1 cellular context compared by ENCODE assay signal in the genomic region with DNA sequence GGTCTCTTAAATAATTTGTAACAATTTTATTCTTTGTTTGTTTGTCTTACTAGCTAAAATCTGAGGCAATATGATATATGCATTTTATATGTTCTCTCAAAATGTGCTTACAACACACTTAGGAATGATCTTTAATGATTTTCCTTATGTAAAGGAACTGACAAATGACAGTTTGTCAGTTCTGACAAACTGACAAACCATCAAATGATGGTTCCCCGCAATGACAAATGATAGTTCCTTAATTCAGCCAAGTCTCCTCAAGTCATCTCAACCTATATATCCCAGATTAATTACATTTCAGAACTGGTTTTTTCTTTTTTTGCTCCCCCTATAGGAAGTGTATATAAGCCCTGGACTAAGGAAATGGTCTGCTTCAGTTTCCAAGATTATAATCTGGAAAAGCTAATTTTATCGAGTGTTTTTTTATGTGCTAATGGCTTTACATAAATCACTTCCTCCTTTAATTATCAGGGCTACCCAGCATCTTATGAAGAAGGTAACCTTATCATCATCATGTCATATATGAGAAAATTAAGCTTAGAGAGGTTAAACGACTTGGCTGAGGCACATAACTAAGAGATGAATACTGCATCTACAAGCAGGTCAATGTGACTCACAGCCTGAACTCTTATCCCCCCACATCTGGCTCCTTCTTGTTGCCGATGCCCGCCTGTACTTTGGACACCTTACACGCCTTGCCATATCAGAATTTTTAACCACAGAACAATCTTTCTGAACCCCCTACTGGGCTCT.
TF ChIP-seq lines count a peak whose summit lies in the region.

No MANE protein-coding gene starts in this region.

TF ChIP-seq in K562, 482 proteins besides CTCF, POLR2A, EP300 and RAD21 (continued from another document):
- TF ChIP-seq, protein P1, sequence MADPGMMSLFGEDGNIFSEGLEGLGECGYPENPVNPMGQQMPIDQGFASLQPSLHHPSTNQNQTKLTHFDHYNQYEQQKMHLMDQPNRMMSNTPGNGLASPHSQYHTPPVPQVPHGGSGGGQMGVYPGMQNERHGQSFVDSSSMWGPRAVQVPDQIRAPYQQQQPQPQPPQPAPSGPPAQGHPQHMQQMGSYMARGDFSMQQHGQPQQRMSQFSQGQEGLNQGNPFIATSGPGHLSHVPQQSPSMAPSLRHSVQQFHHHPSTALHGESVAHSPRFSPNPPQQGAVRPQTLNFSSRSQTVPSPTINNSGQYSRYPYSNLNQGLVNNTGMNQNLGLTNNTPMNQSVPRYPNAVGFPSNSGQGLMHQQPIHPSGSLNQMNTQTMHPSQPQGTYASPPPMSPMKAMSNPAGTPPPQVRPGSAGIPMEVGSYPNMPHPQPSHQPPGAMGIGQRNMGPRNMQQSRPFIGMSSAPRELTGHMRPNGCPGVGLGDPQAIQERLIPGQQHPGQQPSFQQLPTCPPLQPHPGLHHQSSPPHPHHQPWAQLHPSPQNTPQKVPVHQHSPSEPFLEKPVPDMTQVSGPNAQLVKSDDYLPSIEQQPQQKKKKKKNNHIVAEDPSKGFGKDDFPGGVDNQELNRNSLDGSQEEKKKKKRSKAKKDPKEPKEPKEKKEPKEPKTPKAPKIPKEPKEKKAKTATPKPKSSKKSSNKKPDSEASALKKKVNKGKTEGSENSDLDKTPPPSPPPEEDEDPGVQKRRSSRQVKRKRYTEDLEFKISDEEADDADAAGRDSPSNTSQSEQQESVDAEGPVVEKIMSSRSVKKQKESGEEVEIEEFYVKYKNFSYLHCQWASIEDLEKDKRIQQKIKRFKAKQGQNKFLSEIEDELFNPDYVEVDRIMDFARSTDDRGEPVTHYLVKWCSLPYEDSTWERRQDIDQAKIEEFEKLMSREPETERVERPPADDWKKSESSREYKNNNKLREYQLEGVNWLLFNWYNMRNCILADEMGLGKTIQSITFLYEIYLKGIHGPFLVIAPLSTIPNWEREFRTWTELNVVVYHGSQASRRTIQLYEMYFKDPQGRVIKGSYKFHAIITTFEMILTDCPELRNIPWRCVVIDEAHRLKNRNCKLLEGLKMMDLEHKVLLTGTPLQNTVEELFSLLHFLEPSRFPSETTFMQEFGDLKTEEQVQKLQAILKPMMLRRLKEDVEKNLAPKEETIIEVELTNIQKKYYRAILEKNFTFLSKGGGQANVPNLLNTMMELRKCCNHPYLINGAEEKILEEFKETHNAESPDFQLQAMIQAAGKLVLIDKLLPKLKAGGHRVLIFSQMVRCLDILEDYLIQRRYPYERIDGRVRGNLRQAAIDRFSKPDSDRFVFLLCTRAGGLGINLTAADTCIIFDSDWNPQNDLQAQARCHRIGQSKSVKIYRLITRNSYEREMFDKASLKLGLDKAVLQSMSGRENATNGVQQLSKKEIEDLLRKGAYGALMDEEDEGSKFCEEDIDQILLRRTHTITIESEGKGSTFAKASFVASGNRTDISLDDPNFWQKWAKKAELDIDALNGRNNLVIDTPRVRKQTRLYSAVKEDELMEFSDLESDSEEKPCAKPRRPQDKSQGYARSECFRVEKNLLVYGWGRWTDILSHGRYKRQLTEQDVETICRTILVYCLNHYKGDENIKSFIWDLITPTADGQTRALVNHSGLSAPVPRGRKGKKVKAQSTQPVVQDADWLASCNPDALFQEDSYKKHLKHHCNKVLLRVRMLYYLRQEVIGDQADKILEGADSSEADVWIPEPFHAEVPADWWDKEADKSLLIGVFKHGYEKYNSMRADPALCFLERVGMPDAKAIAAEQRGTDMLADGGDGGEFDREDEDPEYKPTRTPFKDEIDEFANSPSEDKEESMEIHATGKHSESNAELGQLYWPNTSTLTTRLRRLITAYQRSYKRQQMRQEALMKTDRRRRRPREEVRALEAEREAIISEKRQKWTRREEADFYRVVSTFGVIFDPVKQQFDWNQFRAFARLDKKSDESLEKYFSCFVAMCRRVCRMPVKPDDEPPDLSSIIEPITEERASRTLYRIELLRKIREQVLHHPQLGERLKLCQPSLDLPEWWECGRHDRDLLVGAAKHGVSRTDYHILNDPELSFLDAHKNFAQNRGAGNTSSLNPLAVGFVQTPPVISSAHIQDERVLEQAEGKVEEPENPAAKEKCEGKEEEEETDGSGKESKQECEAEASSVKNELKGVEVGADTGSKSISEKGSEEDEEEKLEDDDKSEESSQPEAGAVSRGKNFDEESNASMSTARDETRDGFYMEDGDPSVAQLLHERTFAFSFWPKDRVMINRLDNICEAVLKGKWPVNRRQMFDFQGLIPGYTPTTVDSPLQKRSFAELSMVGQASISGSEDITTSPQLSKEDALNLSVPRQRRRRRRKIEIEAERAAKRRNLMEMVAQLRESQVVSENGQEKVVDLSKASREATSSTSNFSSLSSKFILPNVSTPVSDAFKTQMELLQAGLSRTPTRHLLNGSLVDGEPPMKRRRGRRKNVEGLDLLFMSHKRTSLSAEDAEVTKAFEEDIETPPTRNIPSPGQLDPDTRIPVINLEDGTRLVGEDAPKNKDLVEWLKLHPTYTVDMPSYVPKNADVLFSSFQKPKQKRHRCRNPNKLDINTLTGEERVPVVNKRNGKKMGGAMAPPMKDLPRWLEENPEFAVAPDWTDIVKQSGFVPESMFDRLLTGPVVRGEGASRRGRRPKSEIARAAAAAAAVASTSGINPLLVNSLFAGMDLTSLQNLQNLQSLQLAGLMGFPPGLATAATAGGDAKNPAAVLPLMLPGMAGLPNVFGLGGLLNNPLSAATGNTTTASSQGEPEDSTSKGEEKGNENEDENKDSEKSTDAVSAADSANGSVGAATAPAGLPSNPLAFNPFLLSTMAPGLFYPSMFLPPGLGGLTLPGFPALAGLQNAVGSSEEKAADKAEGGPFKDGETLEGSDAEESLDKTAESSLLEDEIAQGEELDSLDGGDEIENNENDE (IDR thresholded peaks at IDR 0.05; ENCODE audit: low read depth, low read length): no peak
- TF ChIP-seq ZNF707 (CRISPR knock-in tag; conservative IDR thresholded peaks at IDR 0.05) (no peak), CBX1 (IDR thresholded peaks at IDR 0.05; ENCODE audit: low read depth) (no peak), POLR3G (IDR thresholded peaks at IDR 0.05; ENCODE audit: extremely low read depth, insufficient read length, insufficient replicate concordance) (no peak), CC2D1A (IDR thresholded peaks at IDR 0.05) (no peak), TCF3 (CRISPR knock-in tag; IDR thresholded peaks at IDR 0.05) (peak; percentile 53), EWSR1 (IDR thresholded peaks at IDR 0.05; ENCODE audit: borderline replicate concordance, low read depth, partially characterized antibody) (no peak), RBM14 (IDR thresholded peaks at IDR 0.05; ENCODE audit: borderline replicate concordance, insufficient read depth, low read depth, low read length) (no peak), KLF10 (CRISPR knock-in tag; IDR thresholded peaks at IDR 0.05) (no peak), ELF4 (CRISPR knock-in tag; IDR thresholded peaks at IDR 0.05) (no peak), ZNF384 (IDR thresholded peaks at IDR 0.05; ENCODE audit: low read depth, low read length) (peak; percentile 7; the same call in 1 of the 2 replicates), CREM (IDR thresholded peaks at IDR 0.05; ENCODE audit: low read depth) (0 out of 2 replicates have a peak, but pooled peaks have one; percentile 13), MYNN (IDR thresholded peaks at IDR 0.05) (no peak), MYNN (CRISPR knock-in tag; IDR thresholded peaks at IDR 0.05) (no peak), RFX5 (IDR thresholded peaks at IDR 0.05; ENCODE audit: low read depth, low read length) (no peak), ZBED1 (IDR thresholded peaks at IDR 0.05) (no peak), ZC3H11A (IDR thresholded peaks at IDR 0.05; ENCODE audit: low read depth, low read length) (no peak)
- TF ChIP-seq, protein P2, sequence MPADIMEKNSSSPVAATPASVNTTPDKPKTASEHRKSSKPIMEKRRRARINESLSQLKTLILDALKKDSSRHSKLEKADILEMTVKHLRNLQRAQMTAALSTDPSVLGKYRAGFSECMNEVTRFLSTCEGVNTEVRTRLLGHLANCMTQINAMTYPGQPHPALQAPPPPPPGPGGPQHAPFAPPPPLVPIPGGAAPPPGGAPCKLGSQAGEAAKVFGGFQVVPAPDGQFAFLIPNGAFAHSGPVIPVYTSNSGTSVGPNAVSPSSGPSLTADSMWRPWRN (IDR thresholded peaks at IDR 0.05; ENCODE audit: low read depth): no peak
- TF ChIP-seq, protein P3, sequence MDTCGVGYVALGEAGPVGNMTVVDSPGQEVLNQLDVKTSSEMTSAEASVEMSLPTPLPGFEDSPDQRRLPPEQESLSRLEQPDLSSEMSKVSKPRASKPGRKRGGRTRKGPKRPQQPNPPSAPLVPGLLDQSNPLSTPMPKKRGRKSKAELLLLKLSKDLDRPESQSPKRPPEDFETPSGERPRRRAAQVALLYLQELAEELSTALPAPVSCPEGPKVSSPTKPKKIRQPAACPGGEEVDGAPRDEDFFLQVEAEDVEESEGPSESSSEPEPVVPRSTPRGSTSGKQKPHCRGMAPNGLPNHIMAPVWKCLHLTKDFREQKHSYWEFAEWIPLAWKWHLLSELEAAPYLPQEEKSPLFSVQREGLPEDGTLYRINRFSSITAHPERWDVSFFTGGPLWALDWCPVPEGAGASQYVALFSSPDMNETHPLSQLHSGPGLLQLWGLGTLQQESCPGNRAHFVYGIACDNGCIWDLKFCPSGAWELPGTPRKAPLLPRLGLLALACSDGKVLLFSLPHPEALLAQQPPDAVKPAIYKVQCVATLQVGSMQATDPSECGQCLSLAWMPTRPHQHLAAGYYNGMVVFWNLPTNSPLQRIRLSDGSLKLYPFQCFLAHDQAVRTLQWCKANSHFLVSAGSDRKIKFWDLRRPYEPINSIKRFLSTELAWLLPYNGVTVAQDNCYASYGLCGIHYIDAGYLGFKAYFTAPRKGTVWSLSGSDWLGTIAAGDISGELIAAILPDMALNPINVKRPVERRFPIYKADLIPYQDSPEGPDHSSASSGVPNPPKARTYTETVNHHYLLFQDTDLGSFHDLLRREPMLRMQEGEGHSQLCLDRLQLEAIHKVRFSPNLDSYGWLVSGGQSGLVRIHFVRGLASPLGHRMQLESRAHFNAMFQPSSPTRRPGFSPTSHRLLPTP (IDR thresholded peaks at IDR 0.05; ENCODE audit: borderline replicate concordance, extremely low read depth, insufficient read length): no peak
- TF ChIP-seq, protein P4, sequence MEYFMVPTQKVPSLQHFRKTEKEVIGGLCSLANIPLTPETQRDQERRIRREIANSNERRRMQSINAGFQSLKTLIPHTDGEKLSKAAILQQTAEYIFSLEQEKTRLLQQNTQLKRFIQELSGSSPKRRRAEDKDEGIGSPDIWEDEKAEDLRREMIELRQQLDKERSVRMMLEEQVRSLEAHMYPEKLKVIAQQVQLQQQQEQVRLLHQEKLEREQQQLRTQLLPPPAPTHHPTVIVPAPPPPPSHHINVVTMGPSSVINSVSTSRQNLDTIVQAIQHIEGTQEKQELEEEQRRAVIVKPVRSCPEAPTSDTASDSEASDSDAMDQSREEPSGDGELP (CRISPR knock-in tag; IDR thresholded peaks at IDR 0.05; ENCODE audit: borderline replicate concordance): no peak
